ENCODE assay signal across 7 cellular contexts in genomic region chr15:44719293-44719999, GRCh38. TPM values are rescaled to one million over a fixed set of nuclear protein-coding genes. Genes with fewer than 3 reads are reported as not detected.
A peak's percentile ranks its signal among the peaks of the same experiment; 100 is the strongest.
DNase-seq lines count a peak whose midpoint lies in the region; ATAC-seq and TF ChIP-seq lines count a peak whose summit lies in the region.

No MANE protein-coding gene starts in this region.

- no peaks in the 10 kb centered on the region for H3K27me3 ChIP-seq in Peyer's patch
- H3K27me3 ChIP-seq in gastroesophageal sphincter, result no peaks in the 10 kb centered on the region

- peaks cover 86% of the 10 kb centered on the region for H3K4me1 Mint-ChIP-seq in central memory CD8-positive, alpha-beta T cell
- H3K4me1 Mint-ChIP-seq in stimulated activated effector memory CD8-positive, alpha-beta T cell treated with anti-CD3 and anti-CD28 coated beads, Interleukin-12 subunit alpha, Interleukin-12 subunit beta, amount 100 ng/mL, for 72 hours, result peaks cover 90% of the 10 kb centered on the region

- H3K9me3 ChIP-seq in Peyer's patch (no peaks in the 10 kb centered on the region), gastroesophageal sphincter (no peaks in the 10 kb centered on the region)

- H3K9me3 Mint-ChIP-seq in central memory CD8-positive, alpha-beta T cell, result no peaks in the 10 kb centered on the region
- no peaks in the 10 kb centered on the region for H3K9me3 Mint-ChIP-seq in stimulated activated effector memory CD8-positive, alpha-beta T cell treated with anti-CD3 and anti-CD28 coated beads, Interleukin-12 subunit alpha, Interleukin-12 subunit beta, amount 100 ng/mL, for 72 hours

- H3K36me3 ChIP-seq in Peyer's patch, result peaks cover 0 to 46% (median 0%) of the 10 kb centered on the region in 3 donors
- peaks cover 0 to 46% of the 10 kb centered on the region in 2 donors for H3K36me3 ChIP-seq in gastroesophageal sphincter

- H3K27ac ChIP-seq in Peyer's patch (peak overlapping the region in 3 of 4 donors; percentile 16 to 69 (median 26)), gastroesophageal sphincter (peak overlapping the region in 1 of 4 donors; percentile 9)

- ATAC-seq in GM18873 (IDR thresholded peaks at IDR 0.05; ENCODE audit: low FRiP score, unreplicated experiment), result peak; percentile 48
- ATAC-seq in HG02852 (IDR thresholded peaks at IDR 0.05; ENCODE audit: unreplicated experiment), result peak; percentile 56
- peak; percentile 66 for ATAC-seq in central memory CD8-positive, alpha-beta T cell (replicated peaks; ENCODE audit: extremely low read depth, poor library complexity, severe bottlenecking)
- ATAC-seq in stimulated activated effector memory CD8-positive, alpha-beta T cell treated with anti-CD3 and anti-CD28 coated beads, Interleukin-12 subunit alpha, Interleukin-12 subunit beta, amount 100 ng/mL, for 72 hours, result peak; percentile 86
- ATAC-seq in gastroesophageal sphincter, result no peak

- peak overlapping the region; percentile 91 for H3K27ac Mint-ChIP-seq in central memory CD8-positive, alpha-beta T cell (ENCODE audit: low read depth)
- H3K27ac Mint-ChIP-seq in stimulated activated effector memory CD8-positive, alpha-beta T cell treated with anti-CD3 and anti-CD28 coated beads, Interleukin-12 subunit alpha, Interleukin-12 subunit beta, amount 100 ng/mL, for 72 hours, result peak overlapping the region; percentile 100

- no peak for TF ChIP-seq EP300 in gastroesophageal sphincter (IDR thresholded peaks at IDR 0.05)

- TF ChIP-seq POLR2A in Peyer's patch (IDR thresholded peaks at IDR 0.05) (no peak), gastroesophageal sphincter (IDR thresholded peaks at IDR 0.05) (no peak)

- peaks cover 72% of the 10 kb centered on the region for H3K36me3 Mint-ChIP-seq in central memory CD8-positive, alpha-beta T cell (ENCODE audit: insufficient read depth)
- peaks cover 85% of the 10 kb centered on the region for H3K36me3 Mint-ChIP-seq in stimulated activated effector memory CD8-positive, alpha-beta T cell treated with anti-CD3 and anti-CD28 coated beads, Interleukin-12 subunit alpha, Interleukin-12 subunit beta, amount 100 ng/mL, for 72 hours

- 68 to 69% methylated on average over 4 of the region's 4 CpGs for WGBS in gastroesophageal sphincter (ENCODE audit: low coverage in 1 of 2), 2 donors

- no peak for TF ChIP-seq CTCF in Peyer's patch (IDR thresholded peaks at IDR 0.05)
- no peak for TF ChIP-seq CTCF in gastroesophageal sphincter (IDR thresholded peaks at IDR 0.05)

- H3K4me3 ChIP-seq in Peyer's patch, result no peak overlapping the region
- H3K4me3 ChIP-seq in gastroesophageal sphincter, result no peak overlapping the region

- peak overlapping the region; percentile 84 for H3K4me3 Mint-ChIP-seq in central memory CD8-positive, alpha-beta T cell
- peak overlapping the region; percentile 99 for H3K4me3 Mint-ChIP-seq in stimulated activated effector memory CD8-positive, alpha-beta T cell treated with anti-CD3 and anti-CD28 coated beads, Interleukin-12 subunit alpha, Interleukin-12 subunit beta, amount 100 ng/mL, for 72 hours

- H3K27me3 Mint-ChIP-seq in central memory CD8-positive, alpha-beta T cell, result no peaks in the 10 kb centered on the region

- DNase-seq in Peyer's patch (peak in 2 of 3 donors; percentile 56 to 68), GM19240 (ENCODE audit: insufficient read length, low spot score) (no peak)
- peak; percentile 29 to 51 for DNase-seq in central memory CD8-positive, alpha-beta T cell (ENCODE audit: low spot score in 2 of 2)
- peak in 1 of 2 donors; percentile 84 for DNase-seq in stimulated activated effector memory CD8-positive, alpha-beta T cell treated with anti-CD3 and anti-CD28 coated beads, Interleukin-12 subunit alpha, Interleukin-12 subunit beta, amount 100 ng/mL, for 72 hours (ENCODE audit: low spot score in 2 of 2)

- H3K4me1 ChIP-seq in Peyer's patch, result peaks cover 0 to 27% (median 14%) of the 10 kb centered on the region in 4 donors
- peaks cover 0 to 20% (median 8%) of the 10 kb centered on the region in 3 donors for H3K4me1 ChIP-seq in gastroesophageal sphincter

RNA-seq across cellular contexts. Expression of gene B2M, which starts 8.1 kb away (rescaled TPM):
- total RNA-seq in Peyer's patch, result over 10,000 TPM in 1 of 4 donors, 1,000 to 10,000 TPM in 3; 2,244 to 13,999 (median 5,894) TPM
- 1,000 to 10,000 TPM; 1,151 to 3,314 (median 1,975) TPM for total RNA-seq in gastroesophageal sphincter

RNA-seq across cellular contexts. Expression of gene PATL2, which starts 8.3 kb away (rescaled TPM):
- total RNA-seq in Peyer's patch (10 to 100 TPM in 2 of 4 donors, 1 to 10 TPM in 2; 4.0 to 35.5 (median 9.5) TPM), gastroesophageal sphincter (1 to 10 TPM in 2 of 4 donors, under 1 TPM in 1, not detected in 1; 0.81 to 1.2 (median 1.1) TPM)

RNA-seq across cellular contexts. Expression of gene TRIM69, which starts 16.9 kb away (rescaled TPM):
- total RNA-seq in Peyer's patch (10 to 100 TPM in 2 of 4 donors, 1 to 10 TPM in 2; 6.7 to 11.7 (median 8.9) TPM), gastroesophageal sphincter (10 to 100 TPM; 22.9 to 31.1 (median 24.3) TPM)

RNA-seq across cellular contexts. Expression of gene SPG11, which starts 56.0 kb away (rescaled TPM):
- total RNA-seq in Peyer's patch (100 to 1,000 TPM; 125 to 215 (median 167) TPM), gastroesophageal sphincter (10 to 100 TPM; 45.2 to 82.8 (median 55.5) TPM)
